1 cellular context compared by ENCODE assay signal in the genomic region with DNA sequence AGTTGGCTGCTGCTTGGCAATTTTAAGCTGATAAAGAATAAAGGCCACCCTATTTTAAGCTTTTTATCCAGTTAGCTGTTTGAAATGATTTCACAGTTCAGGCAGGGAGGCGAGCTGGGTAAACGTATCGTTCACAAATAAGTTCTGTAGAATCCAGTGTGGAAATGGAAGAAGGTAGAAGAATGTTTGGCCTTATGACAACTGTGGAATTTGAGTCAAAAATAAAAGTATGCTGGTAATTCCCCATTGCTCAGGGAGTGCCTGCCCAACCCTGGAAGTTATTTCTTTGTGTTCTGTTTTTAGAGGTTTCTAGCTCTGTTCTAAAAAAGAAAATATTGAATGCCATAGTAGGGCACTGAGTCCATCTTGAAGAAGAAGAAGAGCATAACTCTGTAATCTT.
TF ChIP-seq lines count a peak whose summit lies in the region.

No MANE protein-coding gene starts in this region.

TF ChIP-seq in K562, 482 proteins besides CTCF, POLR2A, EP300 and RAD21 (continued from another document):
- TF ChIP-seq ZNF274 (IDR thresholded peaks at IDR 0.05; ENCODE audit: borderline replicate concordance, low read depth, low read length) (no peak), MEIS2 (IDR thresholded peaks at IDR 0.05; ENCODE audit: partially characterized antibody) (no peak), TAF7 (tag; IDR thresholded peaks at IDR 0.05) (no peak), ZC3H8 (IDR thresholded peaks at IDR 0.05) (no peak), IFI16 (CRISPR knock-in tag; IDR thresholded peaks at IDR 0.05) (no peak), CHD1 (IDR thresholded peaks at IDR 0.05; ENCODE audit: low read length) (no peak), ARHGAP35 (IDR thresholded peaks at IDR 0.05; ENCODE audit: partially characterized antibody) (no peak)
